In genomic region chr2:128315122-128315828, GRCh38 we compare ENCODE assay signal across 8 cellular contexts. TPM values are rescaled to one million over a fixed set of nuclear protein-coding genes. Genes with fewer than 3 reads are reported as not detected.
DNase-seq lines count a peak whose midpoint lies in the region; ATAC-seq and TF ChIP-seq lines count a peak whose summit lies in the region.

No MANE protein-coding gene starts in this region.

- no peak overlapping the region for H2AFZ ChIP-seq in Loucy (ENCODE audit: low read length)

- peak overlapping the region; percentile 95 for H3K9ac ChIP-seq in Loucy (ENCODE audit: low read depth, low read length, poor library complexity, severe bottlenecking)

- H3K9me3 ChIP-seq in Loucy (ENCODE audit: insufficient read depth, low read depth, low read length): no peaks in the 10 kb centered on the region

- peak overlapping the region; percentile 78 for H3K4me3 Mint-ChIP-seq in neural crest cell

- no peak overlapping the region for H3K27ac Mint-ChIP-seq in neural crest cell (ENCODE audit: unreplicated experiment)

- H3K4me3 ChIP-seq in Loucy (ENCODE audit: low read length, poor library complexity, severe bottlenecking): peak overlapping the region; percentile 90

- H3F3A ChIP-seq in Loucy (ENCODE audit: low read depth): no peaks in the 10 kb centered on the region

- H3K4me1 Mint-ChIP-seq in neural crest cell: peaks cover 32% of the 10 kb centered on the region

- peaks cover 27% of the 10 kb centered on the region for H3K27me3 ChIP-seq in Loucy (ENCODE audit: insufficient read depth, low read length, poor library complexity, severe bottlenecking)

- peak overlapping the region; percentile 98 for H3K4me2 ChIP-seq in Loucy (ENCODE audit: low read depth, low read length, poor library complexity, severe bottlenecking)

- DNase-seq in COR-L47 (lab: John Stamatoyannopoulos, UW) (peak; percentile 64), ecto neural progenitor cell (ENCODE audit: low spot score) (peak; percentile 43), neural crest cell (ENCODE audit: low read depth, low spot score) (no peak), NCI-H187 treated with DMSO at 0.1 percent for 48 hours (lab: John Stamatoyannopoulos, UW) (no peak), SIG-M5 (lab: John Stamatoyannopoulos, UW) (no peak)

- peaks cover 11% of the 10 kb centered on the region for H3K27me3 Mint-ChIP-seq in neural crest cell (ENCODE audit: low read depth)

- no peaks in the 10 kb centered on the region for H3K9me2 ChIP-seq in Loucy (replicated peaks; ENCODE audit: low read depth, low read length)

- H3K36me3 ChIP-seq in Loucy (ENCODE audit: insufficient read depth, low read length): peaks cover 72% of the 10 kb centered on the region

- H3K79me2 ChIP-seq in Loucy (ENCODE audit: insufficient read depth, low read length): peaks cover 96% of the 10 kb centered on the region

- TF ChIP-seq CTCF in Loucy (conservative IDR thresholded peaks at IDR 0.05; ENCODE audit: low read length): no peak
- no peak for TF ChIP-seq CTCF in neural crest cell (conservative IDR thresholded peaks at IDR 0.05)

- peaks cover 36% of the 10 kb centered on the region for H3K4me1 ChIP-seq in Loucy (ENCODE audit: insufficient read depth, low read length, poor library complexity, severe bottlenecking)

- peaks cover 76% of the 10 kb centered on the region for H4K20me1 ChIP-seq in Loucy (ENCODE audit: insufficient read depth, low read length, poor library complexity, severe bottlenecking)

- ATAC-seq in GM21360 (IDR thresholded peaks at IDR 0.05; ENCODE audit: unreplicated experiment): no peak
- ATAC-seq in GM19455 (IDR thresholded peaks at IDR 0.05; ENCODE audit: unreplicated experiment): no peak

- H3K9me3 Mint-ChIP-seq in neural crest cell: no peaks in the 10 kb centered on the region

- peaks cover 5% of the 10 kb centered on the region for H3K36me3 Mint-ChIP-seq in neural crest cell (ENCODE audit: low read depth)

RNA-seq across cellular contexts. Expression of gene HS6ST1, which starts 3.4 kb away (rescaled TPM):
- 39.8 and 40.3 TPM in 2 replicates for total RNA-seq in neural crest cell

Comparison
In these comparisons a context has a peak if more than half of its experiments do, and no peak if none do; other contexts are left out.
1. DNase-seq: peak in COR-L47 (single experiment) and ecto neural progenitor cell (single experiment); none in neural crest cell (single experiment), NCI-H187 treated with DMSO at 0.1 percent for 48 hours (single experiment) and SIG-M5 (single experiment).